21 cellular contexts compared by ENCODE assay signal in the genomic region with DNA sequence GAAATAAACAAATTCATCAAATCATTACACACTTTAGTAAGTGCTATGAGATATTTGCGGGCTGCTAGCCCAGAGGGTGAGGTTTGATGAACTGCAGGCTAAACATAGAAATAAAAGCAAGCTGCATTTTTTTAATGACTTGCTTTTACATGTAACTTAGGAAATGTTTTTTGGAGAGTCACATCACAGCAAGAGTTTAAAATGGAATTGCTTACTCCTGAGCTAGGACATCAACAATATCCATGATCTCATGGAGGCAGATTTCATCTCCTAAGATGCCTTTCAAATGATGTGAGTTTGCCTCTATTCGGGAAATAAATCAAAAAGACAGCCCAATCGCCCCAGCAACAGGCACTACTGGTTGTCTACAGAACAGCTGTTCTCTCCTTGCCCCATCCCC.
DNase-seq lines count a peak whose midpoint lies in the region; ATAC-seq, FAIRE-seq and TF ChIP-seq lines count a peak whose summit lies in the region.
"Had no signal": no experiment of that assay in that cellular context is flagged by ENCODE, and none has a peak within 500 bp of the region (broad histone marks: within the 10 kb centered on the region; RNA-seq: fewer than 3 reads in every experiment).

No MANE protein-coding gene starts in this region.

- no peaks in the 10 kb centered on the region for H3K36me3 ChIP-seq in GM12878 (ENCODE audit: control insufficient read depth in 2 of 2, insufficient read depth in 2 of 2, low read length in 1 of 2)
- no peaks in the 10 kb centered on the region for H3K36me3 ChIP-seq in muscle layer of duodenum (ENCODE audit: control insufficient read depth in 1 of 2, insufficient read depth in 2 of 2, low read length in 2 of 2)
- H3K36me3 ChIP-seq in Caco-2 (ENCODE audit: control insufficient read depth, insufficient read depth, low read length) = no peaks in the 10 kb centered on the region
- H3K36me3 ChIP-seq: heart left ventricle, Peyer's patch, thyroid gland had no signal

- no peaks in the 10 kb centered on the region for H3K4me1 Mint-ChIP-seq in Caco-2 (ENCODE audit: low read depth, unreplicated experiment)

- peak; percentile 65 for DNase-seq in AG08395 (ENCODE audit: low spot score)
- peak; percentile 32 for DNase-seq in GM03348 (ENCODE audit: low spot score)
- no peak for DNase-seq in GM12878 (ENCODE audit: low read depth, low spot score)
- DNase-seq in Caco-2 = no peak
- DNase-seq in HEK293T (ENCODE audit: extremely low spot score) = no peak
- DNase-seq: activated CD4-positive, CD25-positive, alpha-beta regulatory T cell treated with anti-CD3 and anti-CD28 coated beads, Interleukin-2, amount 50 U/mL, for 72 hours; caudate nucleus; DND-41; heart left ventricle; KBM-7; NCI-H1105 treated with DMSO at 0.1 percent for 48 hours; NCI-H2171; NCI-H774; Peyer's patch; T1000; thyroid gland had no signal

- H3K27ac ChIP-seq in GM12878 (ENCODE audit: control insufficient read depth, insufficient read depth) = no peak overlapping the region
- peak overlapping the region; percentile 17 for H3K27ac ChIP-seq in muscle layer of duodenum (ENCODE audit: low read length)
- H3K27ac ChIP-seq: Peyer's patch, thyroid gland had no signal

- RAD21 ChIA-PET in GM12878 (lab: Charles Lee; ENCODE audit: unreplicated experiment) = interaction anchor here (1.3 to 2.0 kb wide), 3 partner anchors 25 to 59 kb away, joined by 4 to 6 read pairs (median 4); no protein-coding TSS in a partner anchor

- FAIRE-seq in GM12878 (lab: Jason Lieb, UNC) = no peak

- H3K4me3 Mint-ChIP-seq in Caco-2 (ENCODE audit: unreplicated experiment) = no peak overlapping the region
- H3K4me3 Mint-ChIP-seq: activated T-helper 1 cell treated with anti-CD3 and anti-CD28 coated beads, Interleukin-12 subunit alpha, Interleukin-12 subunit beta, Interleukin-2, Interleukin-4 antibody, amounts not matched to agents 30 ng/mL and 10 ng/mL and 1 ng/mL, durations not matched to agents 14 hours and 24 hours and 36 hours had no signal

- CTCF ChIA-PET in GM12878 (lab: Yijun Ruan, JAX) (interaction anchor here (1.5 to 1.6 kb wide), 2 partner anchors 10 to 49 kb away, joined by 3 to 4 read pairs; no protein-coding TSS in a partner anchor), Caco-2 (lab: Charles Lee) (no interaction called here), HEK293T (lab: Yijun Ruan, JAX) (no interaction called here)

- no peak for ATAC-seq in GM12878
- ATAC-seq in GM18873 (IDR thresholded peaks at IDR 0.05; ENCODE audit: low FRiP score, unreplicated experiment) = no peak
- no peak for ATAC-seq in GM19395 (IDR thresholded peaks at IDR 0.05; ENCODE audit: unreplicated experiment)
- ATAC-seq: HCT116 had no signal

- intact Hi-C loops in GM12878 (cut with micrococcal nuclease; ENCODE audit: unreplicated experiment) (no loop called here), Caco-2 (cut with micrococcal nuclease; ENCODE audit: unreplicated experiment) (no loop called here)

- in situ Hi-C loops in GM12878 (cut with MboI) = no loop called here

- BruUV-seq in GM12878 (replicated peaks; lab: Mats Ljungman, UMichigan) (no TSS peak), Caco-2 (replicated peaks; lab: Mats Ljungman, UMichigan) (no TSS peak)

- no peak overlapping the region for H2AFZ ChIP-seq in GM12878 (ENCODE audit: control insufficient read depth, low read depth, low read length)

- H3K79me2 ChIP-seq in GM12878 (ENCODE audit: control insufficient read depth, insufficient read depth, low read length) = no peaks in the 10 kb centered on the region

- no peak overlapping the region for H3K9ac ChIP-seq in GM12878 (ENCODE audit: control insufficient read depth, insufficient read depth, low read length)

- H3K27ac Mint-ChIP-seq in Caco-2 (ENCODE audit: unreplicated experiment) = no peak overlapping the region

- H3K36me3 Mint-ChIP-seq in Caco-2 (ENCODE audit: insufficient read depth, unreplicated experiment) = no peaks in the 10 kb centered on the region

- no peak for TF ChIP-seq RAD21 in GM12878 (IDR thresholded peaks at IDR 0.05; ENCODE audit: insufficient read depth, low read depth, low read length)

- H3K27me3 ChIP-seq in GM12878 (replicated peaks in 1 of 2; ENCODE audit: control insufficient read depth in 2 of 2, insufficient read depth in 2 of 2, low read length in 1 of 2) = no peaks in the 10 kb centered on the region
- no peaks in the 10 kb centered on the region for H3K27me3 ChIP-seq in muscle layer of duodenum (ENCODE audit: low read depth, low read length)
- no peaks in the 10 kb centered on the region for H3K27me3 ChIP-seq in Caco-2 (replicated peaks; ENCODE audit: control insufficient read depth, insufficient read depth, low read length)
- H3K27me3 ChIP-seq: heart left ventricle, Peyer's patch, thyroid gland had no signal

- no peak for TF ChIP-seq EP300 in GM12878 (IDR thresholded peaks at IDR 0.05; ENCODE audit: borderline replicate concordance in 1 of 2, control insufficient read depth in 1 of 2, low read depth in 2 of 2, low read length in 2 of 2)

- no peak for TF ChIP-seq POLR2A in GM12878 (IDR thresholded peaks at IDR 0.05; ENCODE audit: low read depth, low read length)

- H3K9me3 ChIP-seq in GM12878 (replicated peaks; ENCODE audit: control insufficient read depth, insufficient read depth, low read length) (peaks cover 14% of the 10 kb centered on the region; the same call in 2 of the 3 replicates), muscle layer of duodenum (ENCODE audit: control insufficient read depth in 1 of 2, low read length in 2 of 2) (no peaks in the 10 kb centered on the region), Caco-2 (no peaks in the 10 kb centered on the region)
- H3K9me3 ChIP-seq: Peyer's patch, thyroid gland had no signal

- WGBS in GM12878 (ENCODE audit: insufficient coverage, insufficient replicate concordance, low lambda C conversion rate, missing lambda C conversion rate) = 79% methylated on average over 3 of the region's 3 CpGs

- H3K9me3 Mint-ChIP-seq in Caco-2 (ENCODE audit: unreplicated experiment) = peaks cover 13% of the 10 kb centered on the region

- 0 out of 2 replicates have a peak overlapping the region, but pooled peaks have one; percentile 12 for H3K4me2 ChIP-seq in GM12878 (ENCODE audit: control insufficient read depth, insufficient read depth)

- H3K4me3 ChIP-seq in GM12878 = no peak overlapping the region
- H3K4me3 ChIP-seq in muscle layer of duodenum (ENCODE audit: low read depth in 1 of 2, low read length in 2 of 2) = no peak overlapping the region
- H3K4me3 ChIP-seq in Caco-2 (ENCODE audit: low read depth, low read length) = no peak overlapping the region
- H3K4me3 ChIP-seq: heart left ventricle, Peyer's patch, thyroid gland had no signal

- H3K4me1 ChIP-seq in GM12878 (ENCODE audit: control insufficient read depth, insufficient read depth, low read length) (peaks cover 14% of the 10 kb centered on the region), muscle layer of duodenum (ENCODE audit: control insufficient read depth in 1 of 2, insufficient read depth in 2 of 2, low read length in 2 of 2) (peaks cover 0 to 4% of the 10 kb centered on the region in 2 donors), Caco-2 (no peaks in the 10 kb centered on the region)
- H3K4me1 ChIP-seq: Peyer's patch, thyroid gland had no signal

- H4K20me1 ChIP-seq in GM12878 (ENCODE audit: control insufficient read depth, insufficient read depth) = no peaks in the 10 kb centered on the region

- TF ChIP-seq CTCF in GM12878 (IDR thresholded peaks at IDR 0.05 in 2 of 3, conservative IDR thresholded peaks at IDR 0.05 in 1 of 3; ENCODE audit: control insufficient read depth in 2 of 3, extremely low read depth in 1 of 3, insufficient read depth in 1 of 3, low read depth in 3 of 3, low read length in 3 of 3) (no peak), Caco-2 (IDR thresholded peaks at IDR 0.05; ENCODE audit: insufficient read depth in 1 of 2, low read depth in 1 of 2, low read length in 1 of 2, severe bottlenecking in 1 of 2, unreplicated experiment in 1 of 2) (no peak)

- SMC1A ChIA-PET in GM12878 (lab: Charles Lee; ENCODE audit: uncharacterized antibody, unreplicated experiment) = interaction anchor here (0.7 to 6.7 kb wide), 13 partner anchors 9 to 107 kb away, joined by 3 to 38 read pairs (median 5); no protein-coding TSS in a partner anchor

- POLR2A ChIA-PET in GM12878 (lab: Charles Lee) = no interaction called here
- POLR2A ChIA-PET in Caco-2 (lab: Charles Lee) = no interaction called here
- POLR2A ChIA-PET in HEK293T (lab: Yijun Ruan, JAX) = no interaction called here

- peaks cover 1% of the 10 kb centered on the region for H3K27me3 Mint-ChIP-seq in Caco-2 (ENCODE audit: insufficient read depth, unreplicated experiment)

TF ChIP-seq in GM12878, 131 proteins besides CTCF, POLR2A, EP300 and RAD21:
- no peak for TF ChIP-seq IKZF1 (conservative IDR thresholded peaks at IDR 0.05)
- TF ChIP-seq CEBPB (IDR thresholded peaks at IDR 0.05; ENCODE audit: borderline replicate concordance in 1 of 2, low read depth in 2 of 2, low read length in 2 of 2) = no peak
- TF ChIP-seq RBBP5 (conservative IDR thresholded peaks at IDR 0.05) = no peak
- no peak for TF ChIP-seq PAX5 (IDR thresholded peaks at IDR 0.05; ENCODE audit: borderline replicate concordance, low read depth, low read length)

TF ChIP-seq in HEK293T, 16 proteins besides CTCF, POLR2A, EP300 and RAD21:
- TF ChIP-seq SP1 (IDR thresholded peaks at IDR 0.05) (no peak), ELF4 (IDR thresholded peaks at IDR 0.05) (no peak), FOXM1 (IDR thresholded peaks at IDR 0.05; ENCODE audit: borderline replicate concordance) (no peak), ZNF384 (IDR thresholded peaks at IDR 0.05) (no peak), SUZ12 (IDR thresholded peaks at IDR 0.05) (no peak), HDGF (IDR thresholded peaks at IDR 0.05; ENCODE audit: borderline replicate concordance) (no peak)

Comparison
In these comparisons a context has a peak if more than half of its experiments do, and no peak if none do; other contexts are left out.
1. DNase-seq: peak in AG08395 (single experiment) and GM03348 (single experiment); none in GM12878 (single experiment), Caco-2 (0 of 2) and HEK293T (single experiment).